17 cellular contexts compared by ENCODE assay signal in the genomic region with DNA sequence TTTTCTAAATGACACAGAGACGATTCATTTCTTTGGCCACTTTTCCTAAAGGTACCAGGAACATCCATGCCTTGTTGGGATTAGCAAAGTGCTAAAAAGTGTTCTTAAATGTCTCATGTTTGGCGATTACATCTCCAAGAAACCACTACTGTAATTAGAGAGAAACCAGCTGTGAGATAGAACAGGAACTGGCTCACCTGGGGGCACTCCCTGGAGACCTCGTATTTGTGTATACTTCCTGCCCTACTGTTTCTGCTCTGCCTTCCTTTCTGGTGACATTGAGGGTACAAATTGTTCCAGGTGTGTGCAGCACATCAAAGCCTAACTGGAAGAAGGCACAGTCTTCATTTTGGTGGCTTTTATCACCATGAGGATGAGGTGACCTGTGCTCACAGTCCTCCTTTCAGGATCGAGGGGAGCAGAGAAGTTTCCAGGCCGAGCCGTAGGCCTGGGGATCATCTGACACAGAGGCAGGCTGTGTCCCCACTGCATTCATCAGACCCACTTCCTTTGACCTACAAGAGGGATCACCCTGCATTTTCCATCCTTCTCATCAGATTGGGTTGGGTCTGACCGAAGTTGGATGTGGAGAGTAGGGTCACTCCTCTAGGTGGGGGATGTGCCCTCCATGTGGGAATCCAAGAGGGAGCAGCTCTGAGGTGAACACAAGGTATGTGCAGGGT. TPM values are rescaled to one million over a fixed set of nuclear protein-coding genes. Genes with fewer than 3 reads are reported as not detected.
A peak's percentile ranks its signal among the peaks of the same experiment; 100 is the strongest.
DNase-seq lines count a peak whose midpoint lies in the region; ATAC-seq and TF ChIP-seq lines count a peak whose summit lies in the region.
"Had no signal": no experiment of that assay in that cellular context is flagged by ENCODE, and none has a peak within 500 bp of the region (broad histone marks: within the 10 kb centered on the region; RNA-seq: fewer than 3 reads in every experiment).

No MANE protein-coding gene starts in this region.

- no peaks in the 10 kb centered on the region for H3K27me3 Mint-ChIP-seq in natural killer cell treated with Interleukin-12 subunit alpha and Interleukin-12 subunit beta and Interleukin-15 and Interleukin-18, amount 100 ng/mL, for 72 hours

- H3K4me3 Mint-ChIP-seq in natural killer cell treated with Interleukin-12 subunit alpha and Interleukin-12 subunit beta and Interleukin-15 and Interleukin-18, amount 100 ng/mL, for 72 hours = no peak overlapping the region
- H3K4me3 Mint-ChIP-seq: activated naive CD4-positive, alpha-beta T cell treated with anti-CD3 and anti-CD28 coated beads, Interleukin-2, amount 10 ng/mL, durations not matched to agents 7 days and 5 days; brain; stimulated activated naive CD8-positive, alpha-beta T cell treated with anti-CD3 and anti-CD28 coated beads, Interleukin-15, amount 100 ng/mL, for 72 hours had no signal

- peaks cover 42 to 56% of the 10 kb centered on the region in 2 donors for H3K4me1 Mint-ChIP-seq in natural killer cell treated with Interleukin-12 subunit alpha and Interleukin-12 subunit beta and Interleukin-15 and Interleukin-18, amount 100 ng/mL, for 72 hours (ENCODE audit: low read depth in 2 of 2)
- H3K4me1 Mint-ChIP-seq: activated naive CD4-positive, alpha-beta T cell treated with anti-CD3 and anti-CD28 coated beads, Interleukin-2, amount 10 ng/mL, durations not matched to agents 7 days and 5 days; brain had no signal

- no peak for TF ChIP-seq CTCF in omental fat pad (IDR thresholded peaks at IDR 0.05)

- no peak overlapping the region for H3K4me3 ChIP-seq in Jurkat, Clone E6-1 (ENCODE audit: low read length)
- H3K4me3 ChIP-seq: lung, MG63, vagina had no signal

- ATAC-seq in GM18517 (IDR thresholded peaks at IDR 0.05; ENCODE audit: unreplicated experiment) (peak; percentile 49), GM21786 (IDR thresholded peaks at IDR 0.05; ENCODE audit: unreplicated experiment) (peak; percentile 64), omental fat pad (ENCODE audit: low FRiP score) (no peak)
- ATAC-seq in natural killer cell treated with Interleukin-12 subunit alpha and Interleukin-12 subunit beta and Interleukin-15 and Interleukin-18, amount 100 ng/mL, for 72 hours = no peak
- ATAC-seq: stimulated activated naive CD8-positive, alpha-beta T cell treated with anti-CD3 and anti-CD28 coated beads, Interleukin-15, amount 100 ng/mL, for 72 hours had no signal

- intact Hi-C loops in head of caudate nucleus (cut with DNase I) = no loop called here

- peak; percentile 38 for DNase-seq in Jurkat, Clone E6-1 (ENCODE audit: low read depth, low spot score)
- no peak for DNase-seq in natural killer cell treated with Interleukin-12 subunit alpha and Interleukin-12 subunit beta and Interleukin-15 and Interleukin-18, amount 100 ng/mL, for 72 hours (ENCODE audit: low spot score)
- DNase-seq in NCI-H1105 (lab: John Stamatoyannopoulos, UW) (no peak), head of caudate nucleus (no peak), T1000 (lab: John Stamatoyannopoulos, UW) (no peak), omental fat pad (ENCODE audit: low spot score) (no peak)
- DNase-seq: activated naive CD4-positive, alpha-beta T cell treated with anti-CD3 and anti-CD28 coated beads, Interleukin-2, amount 10 ng/mL, durations not matched to agents 7 days and 5 days; BE2C; MG63; NCI-H2171 treated with DMSO at 0.1 percent for 48 hours; stimulated activated naive CD8-positive, alpha-beta T cell treated with anti-CD3 and anti-CD28 coated beads, Interleukin-15, amount 100 ng/mL, for 72 hours had no signal

- H3K27ac Mint-ChIP-seq in natural killer cell treated with Interleukin-12 subunit alpha and Interleukin-12 subunit beta and Interleukin-15 and Interleukin-18, amount 100 ng/mL, for 72 hours = peak overlapping the region; percentile 31 to 80
- H3K27ac Mint-ChIP-seq: activated naive CD4-positive, alpha-beta T cell treated with anti-CD3 and anti-CD28 coated beads, Interleukin-2, amount 10 ng/mL, durations not matched to agents 7 days and 5 days; brain; stimulated activated naive CD8-positive, alpha-beta T cell treated with anti-CD3 and anti-CD28 coated beads, Interleukin-15, amount 100 ng/mL, for 72 hours had no signal

- H3K36me3 Mint-ChIP-seq in natural killer cell treated with Interleukin-12 subunit alpha and Interleukin-12 subunit beta and Interleukin-15 and Interleukin-18, amount 100 ng/mL, for 72 hours = peaks cover 29% of the 10 kb centered on the region
- H3K36me3 Mint-ChIP-seq: activated naive CD4-positive, alpha-beta T cell treated with anti-CD3 and anti-CD28 coated beads, Interleukin-2, amount 10 ng/mL, durations not matched to agents 7 days and 5 days; brain had no signal

- peaks cover 7% of the 10 kb centered on the region for H3K9me3 Mint-ChIP-seq in natural killer cell treated with Interleukin-12 subunit alpha and Interleukin-12 subunit beta and Interleukin-15 and Interleukin-18, amount 100 ng/mL, for 72 hours

RNA-seq across cellular contexts. Expression of a gene that starts 23.7 kb away (rescaled TPM):
- polyA plus RNA-seq in Jurkat, Clone E6-1 (2012; ENCODE audit: insufficient read depth, insufficient read length) = not detected
- total RNA-seq in natural killer cell treated with Interleukin-12 subunit alpha and Interleukin-12 subunit beta and Interleukin-15 and Interleukin-18, amount 100 ng/mL, for 72 hours = 100 to 1,000 TPM; 379 to 582 TPM
- total RNA-seq in omental fat pad = 10 to 100 TPM in 3 of 4 donors, 1 to 10 TPM in 1; 8.6 to 13.3 (median 11.3) TPM
- total RNA-seq: fibroblast of villous mesenchyme had no signal

RNA-seq across cellular contexts. Expression of a gene that starts 37.4 kb away (rescaled TPM):
- not detected for polyA plus RNA-seq in Jurkat, Clone E6-1 (2012; ENCODE audit: insufficient read depth, insufficient read length)
- 1,000 to 10,000 TPM; 2,440 to 2,619 TPM for total RNA-seq in natural killer cell treated with Interleukin-12 subunit alpha and Interleukin-12 subunit beta and Interleukin-15 and Interleukin-18, amount 100 ng/mL, for 72 hours
- total RNA-seq in omental fat pad = 10 to 100 TPM in 2 of 4 donors, 1 to 10 TPM in 2; 4.1 to 12.1 (median 8.0) TPM
- total RNA-seq: fibroblast of villous mesenchyme had no signal

RNA-seq across cellular contexts. Expression of a gene that starts 49.1 kb away (rescaled TPM):
- polyA plus RNA-seq in Jurkat, Clone E6-1 (2012; ENCODE audit: insufficient read depth, insufficient read length) = 10.9 TPM
- total RNA-seq in natural killer cell treated with Interleukin-12 subunit alpha and Interleukin-12 subunit beta and Interleukin-15 and Interleukin-18, amount 100 ng/mL, for 72 hours = 10 to 100 TPM in 1 of 2 donors, 1 to 10 TPM in 1; 9.2 to 10.7 TPM
- 1 to 10 TPM; 1.5 to 6.9 (median 2.4) TPM for total RNA-seq in omental fat pad

Comparison
In these comparisons a context has a peak if more than half of its experiments do, and no peak if none do; other contexts are left out.
1. ATAC-seq: peak in GM18517 (single experiment) and GM21786 (single experiment); none in natural killer cell treated with Interleukin-12 subunit alpha and Interleukin-12 subunit beta and Interleukin-15 and Interleukin-18, amount 100 ng/mL, for 72 hours (0 of 2) and omental fat pad (single experiment).
2. RNA of a gene that starts 23.7 kb away (total RNA-seq): 379 to 582 TPM in natural killer cell treated with Interleukin-12 subunit alpha and Interleukin-12 subunit beta and Interleukin-15 and Interleukin-18, amount 100 ng/mL, for 72 hours; 8.6 to 13.3 TPM in omental fat pad; every median in the first group is over 10 times any median in the second.
3. RNA of a gene that starts 37.4 kb away (total RNA-seq): 2,440 to 2,619 TPM in natural killer cell treated with Interleukin-12 subunit alpha and Interleukin-12 subunit beta and Interleukin-15 and Interleukin-18, amount 100 ng/mL, for 72 hours; 4.1 to 12.1 TPM in omental fat pad; every median in the first group is over 100 times any median in the second.